ENCODE assay signal across 18 cellular contexts in the genomic region with DNA sequence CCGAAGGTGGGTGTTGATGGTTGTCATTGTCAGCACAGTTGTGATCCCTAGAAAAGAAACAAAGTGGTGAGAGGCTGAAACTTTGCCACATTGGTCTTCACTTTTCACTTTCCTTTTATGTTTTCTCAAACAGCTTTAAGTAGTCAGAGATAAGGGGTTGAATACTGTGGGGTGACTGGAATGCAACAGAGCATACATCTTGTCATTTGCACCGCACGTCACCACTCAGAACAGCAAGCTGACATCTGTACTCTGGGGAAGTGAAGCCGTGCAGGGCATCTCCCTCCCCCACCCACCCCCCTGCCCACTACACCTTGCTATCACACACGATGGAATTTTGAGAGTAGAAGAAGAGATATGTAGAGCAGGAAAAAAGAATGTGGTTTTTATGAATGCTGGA.
A peak's percentile ranks its signal among the peaks of the same experiment; 100 is the strongest.
DNase-seq lines count a peak whose midpoint lies in the region; ATAC-seq and TF ChIP-seq lines count a peak whose summit lies in the region.
"Had no signal": no experiment of that assay in that cellular context is flagged by ENCODE, and none has a peak within 500 bp of the region (broad histone marks: within the 10 kb centered on the region; RNA-seq: fewer than 3 reads in every experiment).

No MANE protein-coding gene starts in this region.

- no peak for TF ChIP-seq POLR2A in spleen (IDR thresholded peaks at IDR 0.05)

- no peaks in the 10 kb centered on the region for H3K79me2 ChIP-seq in neural cell (replicated peaks; ENCODE audit: insufficient read depth, low read length)

- TF ChIP-seq RAD21 in neural cell (conservative IDR thresholded peaks at IDR 0.05) = no peak

- peaks cover 64% of the 10 kb centered on the region for H3K36me3 Mint-ChIP-seq in WTC11
- H3K36me3 Mint-ChIP-seq: CD8-positive, alpha-beta T cell had no signal

- in situ Hi-C loops in GM13976 (cut with MboI; ENCODE audit: low sequenced_read_pairs, unreplicated experiment) = no loop called here

- no peaks in the 10 kb centered on the region for H3K9me3 Mint-ChIP-seq in WTC11
- H3K9me3 Mint-ChIP-seq: GM23338 had no signal

- no peak overlapping the region for H3K4me2 ChIP-seq in neural cell (ENCODE audit: low read length)
- H3K4me2 ChIP-seq: BLaER1 treated with 17β-estradiol and CSF1 and Interleukin-3, amounts not matched to agents 10 nM and 100 nM; GM23338 had no signal

- 66 to 77% (median 70%) methylated on average over 5 of the region's 5 CpGs for WGBS in spleen, 5 donors

- H3K27ac Mint-ChIP-seq in WTC11 = peak overlapping the region; percentile 62; the same call in 1 of the 2 replicates
- H3K27ac Mint-ChIP-seq: B cell; CD8-positive, alpha-beta T cell had no signal

- peaks cover 12% of the 10 kb centered on the region for H3K4me1 ChIP-seq in left ventricle myocardium inferior
- peaks cover 0 to 9% (median 0%) of the 10 kb centered on the region in 6 donors for H3K4me1 ChIP-seq in spleen

- H3F3A ChIP-seq in neural cell (ENCODE audit: insufficient read depth, low read length, poor library complexity, severe bottlenecking) = no peaks in the 10 kb centered on the region

- peak; percentile 14 for TF ChIP-seq EP300 in neural cell (conservative IDR thresholded peaks at IDR 0.05; ENCODE audit: poor library complexity, severe bottlenecking)

- H2AFZ ChIP-seq in neural cell (ENCODE audit: low read depth, low read length) = no peak overlapping the region
- H2AFZ ChIP-seq: GM23338 had no signal

- no peaks in the 10 kb centered on the region for H3K9me2 ChIP-seq in neural cell (ENCODE audit: insufficient read depth, low read length)

- H3K4me3 ChIP-seq in left ventricle myocardium inferior (no peak overlapping the region), neural cell (ENCODE audit: low read length) (peak overlapping the region; percentile 24), spleen (no peak overlapping the region)
- H3K4me3 ChIP-seq: BLaER1 treated with 17β-estradiol and CSF1 and Interleukin-3, amounts not matched to agents 10 nM and 100 nM; GM12878; GM23338 had no signal

- H3K9ac ChIP-seq in neural cell (ENCODE audit: low read length) = peak overlapping the region; percentile 29
- H3K9ac ChIP-seq: BLaER1 treated with 17β-estradiol and CSF1 and Interleukin-3, amounts not matched to agents 10 nM and 100 nM had no signal

- ATAC-seq in WTC11 (no peak), HG02981 (IDR thresholded peaks at IDR 0.05; ENCODE audit: unreplicated experiment) (no peak)
- ATAC-seq: CD8-positive, alpha-beta T cell; GM12878; GM23338; HepG2 had no signal

- TF ChIP-seq CTCF in WTC11 (IDR thresholded peaks at IDR 0.05) (no peak), left ventricle myocardium inferior (IDR thresholded peaks at IDR 0.05; ENCODE audit: borderline replicate concordance) (no peak), neural cell (IDR thresholded peaks at IDR 0.05; ENCODE audit: poor library complexity, severe bottlenecking) (no peak), spleen (IDR thresholded peaks at IDR 0.05 in 8 of 11, conservative IDR thresholded peaks at IDR 0.05 in 3 of 11) (no peak), GM13976 (IDR thresholded peaks at IDR 0.05; ENCODE audit: borderline replicate concordance, control extremely low read depth, extremely low read depth, insufficient read depth, missing control alignments) (no peak)

- peaks cover 37% of the 10 kb centered on the region for H3K4me1 Mint-ChIP-seq in WTC11
- H3K4me1 Mint-ChIP-seq: B cell had no signal

- POLR2A ChIA-PET in WTC11 (lab: Charles Lee) = no interaction called here

- H3K27me3 Mint-ChIP-seq in WTC11 (ENCODE audit: low read depth) = no peaks in the 10 kb centered on the region
- H3K27me3 Mint-ChIP-seq: B cell had no signal

- no peaks in the 10 kb centered on the region for H3K27me3 ChIP-seq in left ventricle myocardium inferior (ENCODE audit: low read depth)
- no peaks in the 10 kb centered on the region for H3K27me3 ChIP-seq in neural cell (ENCODE audit: insufficient read depth, low read depth, low read length)
- H3K27me3 ChIP-seq in spleen (replicated peaks in 1 of 7) = no peaks in the 10 kb centered on the region
- H3K27me3 ChIP-seq: BLaER1 treated with 17β-estradiol and CSF1 and Interleukin-3, amounts not matched to agents 10 nM and 100 nM had no signal

- no peak overlapping the region for H3K4me3 Mint-ChIP-seq in WTC11
- H3K4me3 Mint-ChIP-seq: B cell; CD8-positive, alpha-beta T cell; GM23338 had no signal

- CTCF ChIA-PET in WTC11 (lab: Charles Lee) = interaction anchor here (1.0 kb wide), 1 partner anchor 278 kb away, joined by 4 read pairs; no protein-coding TSS in a partner anchor

- H3K9me3 ChIP-seq in left ventricle myocardium inferior (replicated peaks) = no peaks in the 10 kb centered on the region
- H3K9me3 ChIP-seq in neural cell (ENCODE audit: low read length) = no peaks in the 10 kb centered on the region
- H3K9me3 ChIP-seq in spleen = peaks cover 0 to 53% (median 17%) of the 10 kb centered on the region in 8 donors
- H3K9me3 ChIP-seq: BLaER1 treated with 17β-estradiol and CSF1 and Interleukin-3, amounts not matched to agents 10 nM and 100 nM had no signal

- DNase-seq in HuH-7.5 (ENCODE audit: low spot score) (peak; percentile 4), WTC11 (ENCODE audit: low spot score) (no peak), left ventricle myocardium inferior (peak; percentile 17), spleen (no peak), GM13976 (ENCODE audit: low spot score) (no peak)
- DNase-seq: Calu3; CD8-positive, alpha-beta T cell; DMS53; DND-41; EL; HCEC 1CT had no signal

- no peaks in the 10 kb centered on the region for H3K36me3 ChIP-seq in left ventricle myocardium inferior
- peaks cover 17% of the 10 kb centered on the region for H3K36me3 ChIP-seq in neural cell (ENCODE audit: insufficient read depth, low read length)
- H3K36me3 ChIP-seq in spleen = no peaks in the 10 kb centered on the region
- H3K36me3 ChIP-seq: BLaER1 treated with 17β-estradiol and CSF1 and Interleukin-3, amounts not matched to agents 10 nM and 100 nM had no signal

- H4K20me1 ChIP-seq in neural cell (ENCODE audit: insufficient read depth) = no peaks in the 10 kb centered on the region
- H4K20me1 ChIP-seq: BLaER1 treated with 17β-estradiol and CSF1 and Interleukin-3, amounts not matched to agents 10 nM and 100 nM had no signal

- H3K27ac ChIP-seq in left ventricle myocardium inferior (replicated peaks) (no peak overlapping the region), neural cell (ENCODE audit: low read length) (peak overlapping the region; percentile 59), spleen (no peak overlapping the region)
- H3K27ac ChIP-seq: BLaER1 treated with 17β-estradiol and CSF1 and Interleukin-3, amounts not matched to agents 10 nM and 100 nM had no signal

- intact Hi-C loops in left ventricle myocardium inferior (cut with micrococcal nuclease) = no loop called here
- intact Hi-C loops in spleen (cut with DNase I; ENCODE audit: low total_unique reads) = no loop called here

TF ChIP-seq in WTC11, 78 proteins besides CTCF, POLR2A, EP300 and RAD21:
- TF ChIP-seq ATF2 (CRISPR knock-in tag; IDR thresholded peaks at IDR 0.05; ENCODE audit: borderline replicate concordance, low read depth) = no peak

TF ChIP-seq in neural cell, 6 proteins besides CTCF, POLR2A, EP300 and RAD21:
- TF ChIP-seq MXI1 (conservative IDR thresholded peaks at IDR 0.05; ENCODE audit: poor library complexity, severe bottlenecking) = no peak
- TF ChIP-seq POLR2AphosphoS5 (IDR thresholded peaks at IDR 0.05) = no peak
- TF ChIP-seq SMC3 (conservative IDR thresholded peaks at IDR 0.05; ENCODE audit: poor library complexity) = no peak
- no peak for TF ChIP-seq EZH2 (IDR thresholded peaks at IDR 0.05; ENCODE audit: borderline replicate concordance, insufficient read depth, low read length, poor library complexity, severe bottlenecking)
- no peak for TF ChIP-seq TAF1 (IDR thresholded peaks at IDR 0.05; ENCODE audit: low read depth)
- TF ChIP-seq REST (IDR thresholded peaks at IDR 0.05; ENCODE audit: borderline replicate concordance) = no peak
TF ChIP-seq in neural cell: peak in this region for 0.

Comparison
In these comparisons a context has a peak if more than half of its experiments do, and no peak if none do; other contexts are left out.
1. DNase-seq: peak in HuH-7.5 (single experiment) and left ventricle myocardium inferior (single experiment); none in WTC11 (single experiment), spleen (single experiment) and GM13976 (single experiment).